Comparison of ENCODE assay signal across 8 cellular contexts in genomic region chr1:164166454-164166853, GRCh38.
DNase-seq lines count a peak whose midpoint lies in the region; ATAC-seq and TF ChIP-seq lines count a peak whose summit lies in the region.
"Not testable (repeated sequence)": the region's sequence is repeated elsewhere in the genome, so short reads cannot be mapped to it uniquely, and the experiment has no call there.

No MANE protein-coding gene starts in this region.

- TF ChIP-seq CTCF in A673 (conservative IDR thresholded peaks at IDR 0.05; ENCODE audit: low read depth, low read length) = peak; percentile 49
- TF ChIP-seq CTCF in fibroblast of pulmonary artery (IDR thresholded peaks at IDR 0.05; ENCODE audit: low read length, missing control alignments) = peak; percentile 30
- peak; percentile 44 for TF ChIP-seq CTCF in psoas muscle (IDR thresholded peaks at IDR 0.05)

- ATAC-seq in psoas muscle = peak in 2 of 4 donors; percentile 48 to 50

- WGBS in psoas muscle, 3 donors = 59 to 68% (median 64%) methylated on average over 6 of the region's 6 CpGs

- intact Hi-C loops in A673 (cut with micrococcal nuclease; ENCODE audit: unreplicated experiment); psoas muscle (cut with DNase I): not testable (repeated sequence)

- BruUV-seq in A673 (replicated peaks; lab: Mats Ljungman, UMichigan) = not testable (repeated sequence)

- not testable (repeated sequence) for H3K27me3 ChIP-seq in A673 (replicated peaks; ENCODE audit: insufficient read depth, low read depth, low read length, poor library complexity); psoas muscle (ENCODE audit: insufficient read depth in 3 of 3, low read length in 2 of 3)

- POLR2A ChIA-PET in A673 (lab: Charles Lee; ENCODE audit: low non-redundant PET) = interaction anchor here (0.5 kb wide), 1 partner anchor 114 kb away, joined by 4 read pairs; no protein-coding TSS in a partner anchor

- H3K36me3 ChIP-seq in A673 (ENCODE audit: insufficient read depth, low read length, poor library complexity, severe bottlenecking); psoas muscle (ENCODE audit: insufficient read depth in 1 of 2, low read depth in 1 of 2): not testable (repeated sequence)

- DNase-seq in A673 (ENCODE audit: low spot score) = peak; percentile 52
- peak; percentile 33 for DNase-seq in ELF-1 (ENCODE audit: low read depth, low spot score)
- peak; percentile 16 for DNase-seq in M059J (ENCODE audit: low read depth)
- DNase-seq in OCI-M1 (lab: John Stamatoyannopoulos, UW) = peak; percentile 46
- peak; percentile 36 for DNase-seq in astrocyte of the hippocampus (ENCODE audit: low read depth, low spot score)
- peak; percentile 29 for DNase-seq in fibroblast of pulmonary artery (ENCODE audit: low read depth)
- peak; percentile 7 for DNase-seq in kidney tubule cell (ENCODE audit: low spot score)
- DNase-seq in psoas muscle = peak in 1 of 2 donors; percentile 18

- not testable (repeated sequence) for H3K4me3 ChIP-seq in A673 (ENCODE audit: low read depth, low read length, poor library complexity, severe bottlenecking); fibroblast of pulmonary artery (replicated peaks; ENCODE audit: low read depth, low read length); psoas muscle

- H3K27ac ChIP-seq in A673 (ENCODE audit: low read depth, low read length, poor library complexity, severe bottlenecking); psoas muscle: not testable (repeated sequence)

- H3K9me3 ChIP-seq in A673 (ENCODE audit: low read depth, low read length, poor library complexity, severe bottlenecking); psoas muscle: not testable (repeated sequence)

- not testable (repeated sequence) for H3K4me1 ChIP-seq in A673 (ENCODE audit: insufficient read depth, low read length, poor library complexity, severe bottlenecking); psoas muscle

- CTCF ChIA-PET in A673 (lab: Charles Lee) = interaction anchor here (0.7 to 1.1 kb wide), 2 partner anchors 866 to 907 kb away, joined by 3 to 4 read pairs; no protein-coding TSS in a partner anchor
